Comparison of ENCODE assay signal across 1 cellular context in genomic region chr11:66958232-66958955, GRCh38.
TF ChIP-seq lines count a peak whose summit lies in the region.

TSS of gene PC (minus strand) at chr11:66958383. CDS start at chr11:66872159, 86,224 bp downstream.

TF ChIP-seq in K562, 482 proteins besides CTCF, POLR2A, EP300 and RAD21 (continued from another document and continues in another):
- peak; percentile 94 for TF ChIP-seq ZNF592 (IDR thresholded peaks at IDR 0.05)
- TF ChIP-seq SMARCC2 (IDR thresholded peaks at IDR 0.05; ENCODE audit: low read depth) = no peak
- TF ChIP-seq BRD4 (IDR thresholded peaks at IDR 0.05) = no peak
- TF ChIP-seq E2F6 (IDR thresholded peaks at IDR 0.05; ENCODE audit: borderline replicate concordance in 1 of 2, extremely low read depth in 1 of 2, insufficient read depth in 1 of 2, insufficient read length in 1 of 2, low read depth in 1 of 2, low read length in 1 of 2, poor library complexity in 1 of 2, severe bottlenecking in 1 of 2) = peak; percentile 96 to 97
- no peak for TF ChIP-seq KAT2B (IDR thresholded peaks at IDR 0.05; ENCODE audit: low read depth, low read length)
- TF ChIP-seq DPF2 (IDR thresholded peaks at IDR 0.05) = no peak; the same call in 1 of the 2 replicates
- TF ChIP-seq SMAD4 (CRISPR knock-in tag; conservative IDR thresholded peaks at IDR 0.05) = peak; percentile 87
- no peak for TF ChIP-seq ZNF146 (CRISPR knock-in tag; IDR thresholded peaks at IDR 0.05; ENCODE audit: unreplicated experiment)
- TF ChIP-seq NFYB (IDR thresholded peaks at IDR 0.05; ENCODE audit: extremely low read depth, insufficient read length) = peak; percentile 47
- TF ChIP-seq SIX5 (IDR thresholded peaks at IDR 0.05; ENCODE audit: borderline replicate concordance in 1 of 2, insufficient read depth in 1 of 2, low read depth in 1 of 2, low read length in 2 of 2) = no peak
- no peak for TF ChIP-seq NR2C2 (CRISPR knock-in tag; IDR thresholded peaks at IDR 0.05)
- TF ChIP-seq NR2C2 (tag; IDR thresholded peaks at IDR 0.05) = peak; percentile 61; the same call in 1 of the 2 replicates
- TF ChIP-seq REST (CRISPR knock-in tag; IDR thresholded peaks at IDR 0.05; ENCODE audit: low read depth) = peak; percentile 54; the same call in 1 of the 2 replicates
- peak in 1 of 3 experiments; percentile 51; a peak in 2 of 6 replicates for TF ChIP-seq ZBTB11 (CRISPR knock-in tag; IDR thresholded peaks at IDR 0.05)
- no peak for TF ChIP-seq NELFE (IDR thresholded peaks at IDR 0.05; ENCODE audit: insufficient read depth, insufficient read length)
- peak; percentile 99 for TF ChIP-seq TFAP4 (CRISPR knock-in tag; IDR thresholded peaks at IDR 0.05; ENCODE audit: borderline replicate concordance)
- TF ChIP-seq ZNF586 (CRISPR knock-in tag; conservative IDR thresholded peaks at IDR 0.05) = no peak
- TF ChIP-seq GATAD2A (IDR thresholded peaks at IDR 0.05) = no peak
- TF ChIP-seq ZNF398 (CRISPR knock-in tag; IDR thresholded peaks at IDR 0.05) = no peak
- TF ChIP-seq ZNF431 (CRISPR knock-in tag; IDR thresholded peaks at IDR 0.05) = 0 out of 2 replicates have a peak, but pooled peaks have one; percentile 19
- TF ChIP-seq ZEB2 (IDR thresholded peaks at IDR 0.05) = no peak
- TF ChIP-seq YY1 (IDR thresholded peaks at IDR 0.05; ENCODE audit: borderline replicate concordance in 1 of 3, control insufficient read depth in 1 of 3, extremely low read depth in 1 of 3, insufficient read depth in 3 of 3, insufficient read length in 1 of 3, insufficient replicate concordance in 2 of 3, low read depth in 1 of 3, low read length in 2 of 3) = no peak
- TF ChIP-seq RCOR1 (IDR thresholded peaks at IDR 0.05; ENCODE audit: borderline replicate concordance in 1 of 2, low read depth in 2 of 2, low read length in 2 of 2) = peak in 1 of 2 experiments; percentile 45; a peak in 1 of 4 replicates
- TF ChIP-seq ZNF518B (CRISPR knock-in tag; IDR thresholded peaks at IDR 0.05) = no peak
- TF ChIP-seq ZNF197 (CRISPR knock-in tag; IDR thresholded peaks at IDR 0.05; ENCODE audit: low read depth) = no peak
- no peak for TF ChIP-seq ZNF165 (CRISPR knock-in tag; IDR thresholded peaks at IDR 0.05; ENCODE audit: borderline replicate concordance)
- TF ChIP-seq MEIS2 (IDR thresholded peaks at IDR 0.05; ENCODE audit: partially characterized antibody) = peak; percentile 86
- TF ChIP-seq ZFP1 (CRISPR knock-in tag; IDR thresholded peaks at IDR 0.05) = no peak
- TF ChIP-seq CREM (IDR thresholded peaks at IDR 0.05; ENCODE audit: low read depth) = peak; percentile 84
- 0 out of 2 replicates have a peak, but pooled peaks have one; percentile 61 for TF ChIP-seq SREBF2 (CRISPR knock-in tag; IDR thresholded peaks at IDR 0.05)
- no peak for TF ChIP-seq PATZ1 (CRISPR knock-in tag; IDR thresholded peaks at IDR 0.05; ENCODE audit: borderline replicate concordance)
